ENCODE assay signal across 27 cellular contexts in the genomic region with DNA sequence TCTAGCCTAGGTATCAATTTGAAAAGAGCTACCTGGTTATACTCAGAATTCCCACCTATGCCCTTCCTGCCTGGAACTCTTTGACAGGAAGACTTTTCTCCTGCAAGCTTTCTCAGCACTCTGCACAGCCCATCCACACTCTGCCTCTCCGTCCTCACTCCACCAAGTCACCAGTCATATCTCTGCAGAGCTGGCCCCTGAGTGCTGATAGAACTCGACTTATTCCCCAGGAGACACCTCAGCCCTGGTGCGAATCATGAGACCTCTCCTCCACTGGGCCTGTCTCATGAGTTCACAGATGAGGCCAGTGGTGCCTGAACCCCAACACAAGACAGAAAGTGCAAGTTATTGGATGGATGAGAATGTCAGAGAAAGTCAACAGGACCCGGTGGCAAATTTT. TPM values are rescaled to one million over a fixed set of nuclear protein-coding genes. Genes with fewer than 3 reads are reported as not detected.
"Had no signal": no experiment of that assay in that cellular context is flagged by ENCODE, and none has a peak within 500 bp of the region (broad histone marks: within the 10 kb centered on the region; RNA-seq: fewer than 3 reads in every experiment).

No MANE protein-coding gene starts in this region.

- H3K36me3 ChIP-seq: brain microvascular endothelial cell, esophagus muscularis mucosa, gastrocnemius medialis, heart left ventricle had no signal

- H3K9me3 ChIP-seq: esophagus muscularis mucosa, gastrocnemius medialis, heart left ventricle had no signal

- H3K27ac ChIP-seq: brain microvascular endothelial cell, coronary artery, esophagus muscularis mucosa, foreskin keratinocyte, gastrocnemius medialis had no signal

- H3K4me3 ChIP-seq: coronary artery, esophagus muscularis mucosa, gastrocnemius medialis, heart left ventricle had no signal

- H3K27me3 ChIP-seq: brain microvascular endothelial cell, esophagus muscularis mucosa, foreskin keratinocyte, gastrocnemius medialis, heart left ventricle had no signal

- DNase-seq: activated CD4-positive, alpha-beta T cell treated with anti-CD3 and anti-CD28 coated beads for 36 hours; activated CD4-positive, alpha-beta T cell treated with anti-CD3 and anti-CD28 coated beads, Interleukin-2, amount 10 ng/mL, durations not matched to agents 7 days and 5 days; activated CD4-positive, alpha-beta T cell treated with anti-CD3 and anti-CD28 coated beads, Interleukin-2, amount 50 U/mL, for 4 hours; activated CD4-positive, CD25-positive, alpha-beta regulatory T cell; activated CD4-positive, CD25-positive, alpha-beta regulatory T cell treated with anti-CD3 and anti-CD28 coated beads, Interleukin-2, amount 50 U/mL, for 72 hours; activated CD8-positive, alpha-beta memory T cell treated with anti-CD3 and anti-CD28 coated beads for 24 hours; activated CD8-positive, alpha-beta T cell treated with anti-CD3 and anti-CD28 coated beads for 36 hours; activated effector memory CD4-positive, alpha-beta T cell treated with Interleukin-2 at 50 U/mL for 16 hours; activated gamma-delta T cell treated with Interleukin-2 at 50 U/mL for 16 hours; activated naive CD4-positive, alpha-beta T cell treated with anti-CD3 and anti-CD28 coated beads, Interleukin-2, amount 50 U/mL, for 16 hours; activated naive CD4-positive, alpha-beta T cell treated with Interleukin-2 at 50 U/mL for 16 hours; activated T-cell treated with anti-CD3 and anti-CD28 coated beads, Interleukin-2, amount 50 U/mL, for 4 hours; amniotic stem cell; anterior cingulate cortex; brain microvascular endothelial cell; effector CD4-positive, alpha-beta T cell; effector memory CD8-positive, alpha-beta T cell; erythroblast; foreskin keratinocyte; gastrocnemius medialis; glutamatergic neuron; heart left ventricle; T-helper 2 cell had no signal

- ATAC-seq: activated CD4-positive, alpha-beta T cell treated with anti-CD3 and anti-CD28 coated beads for 36 hours; activated CD8-positive, alpha-beta T cell treated with anti-CD3 and anti-CD28 coated beads for 36 hours; activated T-cell treated with anti-CD3 and anti-CD28 coated beads, Interleukin-2, amount 50 U/mL, for 4 hours; activated T-helper 17 cell treated with anti-CD3 and anti-CD28 coated beads, Interleukin-2, amount 50 U/mL, for 72 hours; effector memory CD8-positive, alpha-beta T cell; foreskin keratinocyte; gastrocnemius medialis had no signal

RNA-seq across cellular contexts. Expression of a gene that starts 32.0 kb away (rescaled TPM):
- total RNA-seq: bronchial epithelial cell had no signal
